1 cellular context compared by ENCODE assay signal in genomic region chr19:42386974-42387707, GRCh38.
TF ChIP-seq lines count a peak whose summit lies in the region.

No MANE protein-coding gene starts in this region.

TF ChIP-seq in A549, 52 proteins besides CTCF, POLR2A, EP300 and RAD21 (continued from another document):
- no peak for TF ChIP-seq REST (IDR thresholded peaks at IDR 0.05)
- TF ChIP-seq ZFP36 (IDR thresholded peaks at IDR 0.05; ENCODE audit: borderline replicate concordance, partially characterized antibody) = peak; percentile 16
- TF ChIP-seq FOXS1 (CRISPR knock-in tag; IDR thresholded peaks at IDR 0.05) = no peak
